9 cellular contexts compared by ENCODE assay signal in the genomic region with DNA sequence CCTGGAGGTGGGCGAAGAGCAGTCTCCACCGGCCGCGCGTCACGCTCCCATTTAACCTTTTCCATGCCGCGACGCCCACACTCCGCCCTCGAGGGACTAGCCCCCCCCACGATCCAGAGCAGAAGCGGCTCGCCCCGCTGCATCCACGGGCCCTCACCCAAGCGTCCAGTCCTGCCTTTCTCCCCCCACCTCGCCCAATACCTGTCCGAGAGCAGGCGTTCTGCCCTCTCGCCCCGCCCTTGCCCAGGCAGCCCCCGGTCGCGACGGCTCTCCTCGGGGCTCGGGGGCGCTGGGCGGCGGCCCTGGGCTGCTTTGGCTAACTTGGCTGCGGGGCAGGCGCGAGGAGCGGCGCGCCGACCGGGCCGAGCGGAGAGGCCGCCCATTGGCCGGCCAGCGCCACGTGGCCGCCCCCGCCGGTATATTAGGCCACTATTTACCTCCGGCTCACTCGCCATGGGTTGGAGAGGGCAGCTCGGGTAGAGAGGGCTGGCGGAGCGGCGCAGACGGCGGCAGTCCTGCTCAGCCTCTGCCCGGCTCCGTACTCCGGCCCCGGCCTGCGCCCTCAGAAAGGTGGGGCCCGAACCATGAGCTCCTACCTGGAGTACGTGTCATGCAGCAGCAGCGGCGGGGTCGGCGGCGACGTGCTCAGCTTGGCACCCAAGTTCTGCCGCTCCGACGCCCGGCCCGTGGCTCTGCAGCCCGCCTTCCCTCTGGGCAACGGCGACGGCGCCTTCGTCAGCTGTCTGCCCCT. TPM values are rescaled to one million over a fixed set of nuclear protein-coding genes. Genes with fewer than 3 reads are reported as not detected.
DNase-seq lines count a peak whose midpoint lies in the region; ATAC-seq and TF ChIP-seq lines count a peak whose summit lies in the region.
"Had no signal": no experiment of that assay in that cellular context is flagged by ENCODE, and none has a peak within 500 bp of the region (broad histone marks: within the 10 kb centered on the region; RNA-seq: fewer than 3 reads in every experiment).

Gene HOXD1 (plus strand): TSS at position 451 of the 751 bp plus-strand sequence. CDS start 134 bp downstream, at position 585.

- H3K4me2 ChIP-seq in KMS-11 (peak within 1 kb of the TSS; percentile 31), osteoblast (ENCODE audit: insufficient read depth, low read length) (peak within 1 kb of the TSS; percentile 94)

- H3K4me1 ChIP-seq in KMS-11 (ENCODE audit: low read depth, poor library complexity, severe bottlenecking) (peaks cover 3% of the 10 kb centered on the region), osteoblast (ENCODE audit: insufficient read depth, low read length) (peaks cover 4% of the 10 kb centered on the region)

- peak within 1 kb of the TSS; percentile 76 for H3K4me3 Mint-ChIP-seq in activated T-cell treated with anti-CD3 and anti-CD28 coated beads, Interleukin-2, amount 50 U/mL, for 24 hours

- H3K27me3 Mint-ChIP-seq in activated T-cell treated with anti-CD3 and anti-CD28 coated beads, Interleukin-2, amount 50 U/mL, for 24 hours, result peaks cover 86% of the 10 kb centered on the region

- H3K79me2 ChIP-seq in KMS-11 (ENCODE audit: insufficient read depth, low read depth) (no peaks in the 10 kb centered on the region), osteoblast (ENCODE audit: insufficient read depth, low read length) (no peaks in the 10 kb centered on the region)

- H3K27ac ChIP-seq in KMS-11 (no peak within 1 kb of the TSS), osteoblast (ENCODE audit: low read depth, low read length) (no peak within 1 kb of the TSS)
- H3K27ac ChIP-seq: 22Rv1 had no signal

- TF ChIP-seq CTCF in KMS-11 (conservative IDR thresholded peaks at IDR 0.05; ENCODE audit: low read depth, low read length) (no peak), osteoblast (IDR thresholded peaks at IDR 0.05; ENCODE audit: extremely low read depth, low read depth, low read length) (no peak)

- no peaks in the 10 kb centered on the region; the same call in 1 of the 2 replicates for H3K27me3 ChIP-seq in KMS-11 (ENCODE audit: insufficient read depth, low read depth)
- H3K27me3 ChIP-seq in osteoblast (ENCODE audit: insufficient read depth, low read length), result peaks cover 63% of the 10 kb centered on the region

- H2AFZ ChIP-seq in KMS-11 (ENCODE audit: low read depth) (peak within 1 kb of the TSS; percentile 70), osteoblast (ENCODE audit: low read length) (peak within 1 kb of the TSS; percentile 82)

- DNase-seq in DMS153 (lab: John Stamatoyannopoulos, UW) (peak; percentile 70), DMS153 treated with DMSO at 0.1 percent for 48 hours (lab: John Stamatoyannopoulos, UW; ENCODE audit: unreplicated experiment) (no peak), glomerular endothelial cell (ENCODE audit: extremely low read depth, low read depth, low spot score) (no peak), osteoblast (ENCODE audit: insufficient read length, low spot score, missing footprints) (peak; percentile 96)
- DNase-seq in activated T-cell treated with anti-CD3 and anti-CD28 coated beads, Interleukin-2, amount 50 U/mL, for 24 hours, result no peak

- ATAC-seq in HG02973 (IDR thresholded peaks at IDR 0.05; ENCODE audit: unreplicated experiment) (no peak), GM19023 (IDR thresholded peaks at IDR 0.05; ENCODE audit: unreplicated experiment) (no peak)

- H3K4me3 ChIP-seq in KMS-11 (IDR thresholded peaks at IDR 0.05; ENCODE audit: insufficient read depth, low read depth, low read length), result peak within 1 kb of the TSS; percentile 11
- peak within 1 kb of the TSS; percentile 75 for H3K4me3 ChIP-seq in osteoblast (ENCODE audit: insufficient read depth, low read length)

- H3K4me1 Mint-ChIP-seq in activated T-cell treated with anti-CD3 and anti-CD28 coated beads, Interleukin-2, amount 50 U/mL, for 24 hours (ENCODE audit: low read depth), result peaks cover 20% of the 10 kb centered on the region

- no peaks in the 10 kb centered on the region for H3K36me3 Mint-ChIP-seq in activated T-cell treated with anti-CD3 and anti-CD28 coated beads, Interleukin-2, amount 50 U/mL, for 24 hours (ENCODE audit: low read depth)

- H3K27ac Mint-ChIP-seq in activated T-cell treated with anti-CD3 and anti-CD28 coated beads, Interleukin-2, amount 50 U/mL, for 24 hours, result peak within 1 kb of the TSS; percentile 40

- H4K20me1 ChIP-seq in KMS-11 (ENCODE audit: insufficient read depth) (no peaks in the 10 kb centered on the region), osteoblast (ENCODE audit: insufficient read depth, low read length) (no peaks in the 10 kb centered on the region)

- no peaks in the 10 kb centered on the region for H3K9me3 ChIP-seq in osteoblast (ENCODE audit: low read depth, low read length)

- H3K9me3 Mint-ChIP-seq in activated T-cell treated with anti-CD3 and anti-CD28 coated beads, Interleukin-2, amount 50 U/mL, for 24 hours, result no peaks in the 10 kb centered on the region

- H3K36me3 ChIP-seq in KMS-11 (ENCODE audit: insufficient read depth), result no peaks in the 10 kb centered on the region
- H3K36me3 ChIP-seq in osteoblast (ENCODE audit: insufficient read depth, low read length), result no peaks in the 10 kb centered on the region

- peak within 1 kb of the TSS; percentile 61; the same call in 1 of the 2 replicates for H3K9ac ChIP-seq in KMS-11

RNA-seq across cellular contexts. Expression of gene HOXD1, which starts in this region (rescaled TPM):
- total RNA-seq in glomerular endothelial cell, result 19.0 and 38.6 TPM in 2 replicates
- total RNA-seq in osteoblast, result not detected in 2 replicates

Comparison
In these comparisons a context has a peak if more than half of its experiments do, and no peak if none do; other contexts are left out.
1. RNA of gene HOXD1 (total RNA-seq): 19.0 to 38.6 TPM in glomerular endothelial cell; not detected in osteoblast; every median in the first group is over 10 times any median in the second.
2. Peak in DNase-seq, H3K4me3 ChIP-seq and H3K4me2 ChIP-seq in osteoblast; RNA of the gene not detected or under 1 TPM.